17 cellular contexts compared by ENCODE assay signal in the genomic region with DNA sequence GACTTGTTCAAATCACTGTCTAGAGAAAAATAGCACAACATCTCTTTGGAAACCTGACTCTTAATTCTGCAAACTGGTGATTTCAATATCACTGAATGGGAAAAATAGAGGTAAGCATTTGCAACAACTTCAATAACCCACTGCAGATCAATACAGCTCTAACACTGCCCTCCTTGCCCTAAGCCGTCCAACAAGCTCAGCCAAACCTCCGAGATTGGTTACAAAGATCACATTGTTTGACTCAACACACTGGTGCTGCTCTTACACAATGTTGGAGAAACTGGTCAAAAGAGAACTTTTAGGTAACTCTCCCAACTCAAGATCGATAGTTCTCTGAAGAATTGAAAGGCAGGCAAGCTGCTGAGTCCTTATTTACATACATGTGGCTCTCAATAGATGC.
"Had no signal": no experiment of that assay in that cellular context is flagged by ENCODE, and none has a peak within 500 bp of the region (broad histone marks: within the 10 kb centered on the region; RNA-seq: fewer than 3 reads in every experiment).

No MANE protein-coding gene starts in this region.

- H3K27me3 ChIP-seq: ovary, sigmoid colon, stomach, testis, tibial artery had no signal

- H3K36me3 ChIP-seq: left lung, ovary, sigmoid colon, stomach, tibial artery had no signal

- H3K9me3 ChIP-seq: left lung, ovary, sigmoid colon, stomach, testis, tibial artery had no signal

- ATAC-seq: left lung; natural killer cell; stimulated activated effector memory CD8-positive, alpha-beta T cell treated with anti-CD3 and anti-CD28 coated beads, Interleukin-12 subunit alpha, Interleukin-12 subunit beta, amount 100 ng/mL, for 72 hours had no signal

- H3K9me3 Mint-ChIP-seq: natural killer cell; stimulated activated effector memory CD8-positive, alpha-beta T cell treated with anti-CD3 and anti-CD28 coated beads, Interleukin-12 subunit alpha, Interleukin-12 subunit beta, amount 100 ng/mL, for 72 hours; type B pancreatic cell had no signal

- H3K4me3 Mint-ChIP-seq: natural killer cell; stimulated activated effector memory CD8-positive, alpha-beta T cell treated with anti-CD3 and anti-CD28 coated beads, Interleukin-12 subunit alpha, Interleukin-12 subunit beta, amount 100 ng/mL, for 72 hours; type B pancreatic cell had no signal

- H3K27ac ChIP-seq: coronary artery, left lung, ovary, sigmoid colon, stomach, testis, tibial artery had no signal

- H3K4me1 Mint-ChIP-seq: natural killer cell; stimulated activated effector memory CD8-positive, alpha-beta T cell treated with anti-CD3 and anti-CD28 coated beads, Interleukin-12 subunit alpha, Interleukin-12 subunit beta, amount 100 ng/mL, for 72 hours had no signal

- H3K27ac Mint-ChIP-seq: natural killer cell; stimulated activated effector memory CD8-positive, alpha-beta T cell treated with anti-CD3 and anti-CD28 coated beads, Interleukin-12 subunit alpha, Interleukin-12 subunit beta, amount 100 ng/mL, for 72 hours; type B pancreatic cell had no signal

- H3K4me1 ChIP-seq: left lung, testis had no signal

- H3K36me3 Mint-ChIP-seq: natural killer cell; stimulated activated effector memory CD8-positive, alpha-beta T cell treated with anti-CD3 and anti-CD28 coated beads, Interleukin-12 subunit alpha, Interleukin-12 subunit beta, amount 100 ng/mL, for 72 hours; type B pancreatic cell had no signal

- H3K4me3 ChIP-seq: coronary artery, left lung, ovary, sigmoid colon, stomach, testis, tibial artery had no signal

- DNase-seq: effector CD4-positive, alpha-beta T cell; kidney; left lung; mesendoderm; natural killer cell; occipital lobe; ovary; sigmoid colon; stimulated activated CD4-positive, alpha-beta T cell treated with anti-CD3 and anti-CD28 coated beads, Interleukin-2, amount 100 ng/mL, for 24 hours; stimulated activated CD4-positive, alpha-beta T cell treated with anti-CD3 and anti-CD28 coated beads, Interleukin-4, amount 100 ng/mL, for 24 hours; stimulated activated naive CD4-positive, alpha-beta T cell treated with Interleukin-2 at 50 U/mL for 16 hours; stomach; testis; tibial artery had no signal
